In the genomic region with DNA sequence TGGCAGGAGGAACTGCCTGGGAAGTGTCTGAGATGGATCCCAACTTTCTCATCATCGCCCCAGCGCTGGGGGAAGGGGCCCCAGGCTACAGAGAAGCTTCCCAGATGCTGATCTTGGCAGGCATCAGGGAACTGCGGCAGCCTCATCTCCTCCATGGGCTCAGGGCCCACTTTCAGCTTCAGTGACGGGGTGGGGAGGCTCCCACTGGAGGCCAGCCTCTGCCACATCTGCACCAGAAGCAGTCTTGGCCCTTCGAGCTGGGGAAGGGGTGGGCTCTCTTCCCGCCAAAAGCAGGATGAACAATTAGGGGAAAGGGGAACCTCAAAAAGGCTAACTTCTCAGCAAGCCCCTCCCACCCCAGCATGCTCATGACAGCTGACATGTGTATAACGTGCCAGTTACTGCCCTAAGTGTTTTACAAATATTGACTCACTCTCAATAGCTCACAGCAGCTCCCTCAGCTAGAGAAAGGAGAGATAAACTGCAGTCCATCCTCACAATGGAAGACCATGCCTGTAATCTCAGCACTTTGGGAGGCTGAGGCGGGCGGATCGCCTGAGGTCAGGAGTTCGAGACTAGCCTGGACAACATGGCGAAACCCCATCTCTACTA, we compare ENCODE assay signal across 11 cellular contexts. TPM values are rescaled to one million over a fixed set of nuclear protein-coding genes. Genes with fewer than 3 reads are reported as not detected.
DNase-seq lines count a peak whose midpoint lies in the region; ATAC-seq and TF ChIP-seq lines count a peak whose summit lies in the region.
"Had no signal": no experiment of that assay in that cellular context is flagged by ENCODE, and none has a peak within 500 bp of the region (broad histone marks: within the 10 kb centered on the region; RNA-seq: fewer than 3 reads in every experiment).

No MANE protein-coding gene starts in this region.

- no peak for TF ChIP-seq CTCF in psoas muscle (IDR thresholded peaks at IDR 0.05)

- no peak overlapping the region for H3K27ac ChIP-seq in psoas muscle
- H3K27ac ChIP-seq: parathyroid adenoma had no signal

- peak; percentile 43 for ATAC-seq in esophagus mucosa
- peak in 3 of 4 donors; percentile 40 to 60 (median 53) for ATAC-seq in psoas muscle

- peak; percentile 79 for DNase-seq in GM03348 (ENCODE audit: low spot score)
- peak; percentile 53 for DNase-seq in NCI-H226
- peak; percentile 71 to 78 for DNase-seq in psoas muscle
- DNase-seq in NCI-H82 treated with DMSO at 0.1 percent for 48 hours (lab: John Stamatoyannopoulos, UW; ENCODE audit: unreplicated experiment) = no peak
- DNase-seq in SW 1271 (lab: John Stamatoyannopoulos, UW) = no peak
- no peak for DNase-seq in epidermal melanocyte (ENCODE audit: insufficient read length, low spot score)
- no peak for DNase-seq in COLO829 (ENCODE audit: low spot score)
- DNase-seq: amygdala, OCI-M1 had no signal

- intact Hi-C loops in psoas muscle (cut with DNase I) = no loop called here

- no peaks in the 10 kb centered on the region for H3K27me3 ChIP-seq in psoas muscle (ENCODE audit: insufficient read depth in 3 of 3, low read length in 2 of 3)

- 57 to 63% (median 58%) methylated on average over 12 of the region's 12 CpGs for WGBS in psoas muscle, 3 donors

- no peak overlapping the region for H3K4me3 ChIP-seq in psoas muscle

- H3K4me1 ChIP-seq in psoas muscle = no peaks in the 10 kb centered on the region

- no peaks in the 10 kb centered on the region for H3K36me3 ChIP-seq in psoas muscle (ENCODE audit: insufficient read depth in 1 of 2, low read depth in 1 of 2)

- H3K9me3 ChIP-seq in psoas muscle = no peaks in the 10 kb centered on the region

RNA-seq across cellular contexts. Expression of gene S1PR2, which starts 7.1 kb away (rescaled TPM):
- 2.5 TPM for total RNA-seq in esophagus mucosa
- total RNA-seq in psoas muscle = 1 to 10 TPM; 1.1 to 2.0 (median 1.6) TPM
- polyA plus RNA-seq in psoas muscle = under 1 TPM; 0.17 to 0.59 (median 0.36) TPM

RNA-seq across cellular contexts. Expression of gene MRPL4, which starts 13.7 kb away (rescaled TPM):
- total RNA-seq in esophagus mucosa = 68.7 TPM
- total RNA-seq in psoas muscle = 10 to 100 TPM; 54.9 to 94.0 (median 58.9) TPM
- polyA plus RNA-seq in psoas muscle = 100 to 1,000 TPM in 1 of 3 donors, 10 to 100 TPM in 2; 78.1 to 191 (median 79.9) TPM

RNA-seq across cellular contexts. Expression of gene ICAM1, which starts 32.6 kb away (rescaled TPM):
- total RNA-seq in esophagus mucosa = 3.5 TPM
- 1 to 10 TPM; 3.7 to 8.0 (median 6.9) TPM for total RNA-seq in psoas muscle
- polyA plus RNA-seq in psoas muscle = 1 to 10 TPM; 2.7 to 7.5 (median 3.3) TPM

RNA-seq across cellular contexts. Expression of gene DNMT1, which starts 43.5 kb away (rescaled TPM):
- total RNA-seq in esophagus mucosa (63.7 TPM), psoas muscle (10 to 100 TPM; 11.1 to 20.2 (median 16.2) TPM)
- polyA plus RNA-seq in psoas muscle = 10 to 100 TPM in 2 of 3 donors, 1 to 10 TPM in 1; 7.1 to 25.2 (median 13.5) TPM

RNA-seq across cellular contexts. Expression of gene ICAM4, which starts 48.5 kb away (rescaled TPM):
- not detected for total RNA-seq in esophagus mucosa
- under 1 TPM in 1 of 4 donors, not detected in 3; 0.47 TPM for total RNA-seq in psoas muscle
- under 1 TPM in 2 of 3 donors, not detected in 1; 0.04 to 0.18 TPM for polyA plus RNA-seq in psoas muscle

Comparison
In these comparisons a context has a peak if more than half of its experiments do, and no peak if none do; other contexts are left out.
1. DNase-seq: peak in GM03348 (single experiment), NCI-H226 (single experiment) and psoas muscle (2 of 2); none in NCI-H82 treated with DMSO at 0.1 percent for 48 hours (single experiment), SW 1271 (0 of 2), epidermal melanocyte (single experiment) and COLO829 (single experiment).